Comparison of ENCODE assay signal across 22 cellular contexts in the genomic region with DNA sequence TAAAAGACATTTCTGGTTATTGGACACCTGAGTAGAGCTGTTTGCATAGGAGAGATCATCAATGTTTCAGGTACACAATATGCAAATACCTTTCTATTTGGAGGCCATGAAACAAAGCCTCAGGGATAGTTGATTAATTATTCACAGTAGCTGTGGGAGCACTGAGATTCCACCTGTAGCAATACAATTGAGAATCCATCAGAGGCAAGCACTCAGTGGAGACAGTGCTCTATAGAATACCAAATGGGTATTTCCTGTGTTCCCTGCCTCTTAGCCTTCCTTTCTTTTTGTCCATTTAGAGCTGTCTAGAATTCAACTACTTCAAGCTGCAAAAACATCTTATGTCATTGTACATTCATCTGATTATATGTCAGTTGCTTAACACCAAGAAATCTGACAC.
DNase-seq lines count a peak whose midpoint lies in the region; ATAC-seq lines count a peak whose summit lies in the region.
"Had no signal": no experiment of that assay in that cellular context is flagged by ENCODE, and none has a peak within 500 bp of the region (broad histone marks: within the 10 kb centered on the region; RNA-seq: fewer than 3 reads in every experiment).

No MANE protein-coding gene starts in this region.

- no peak overlapping the region for H2BK5ac ChIP-seq in mesenchymal stem cell (ENCODE audit: low read depth, low read length, poor library complexity, severe bottlenecking)

- no peak overlapping the region for H3K23ac ChIP-seq in mesenchymal stem cell (ENCODE audit: low read length in 2 of 2)

- H3K36me3 ChIP-seq in mesenchymal stem cell (ENCODE audit: control insufficient read depth in 1 of 2, insufficient read depth in 2 of 2, low read depth in 1 of 2, low read length in 2 of 2) = no peaks in the 10 kb centered on the region
- no peaks in the 10 kb centered on the region for H3K36me3 ChIP-seq in MG63
- H3K36me3 ChIP-seq: SJSA1 had no signal

- no peak overlapping the region for H2BK12ac ChIP-seq in mesenchymal stem cell (ENCODE audit: low read length in 2 of 2)

- H2BK120ac ChIP-seq in mesenchymal stem cell (ENCODE audit: low read depth, low read length) = no peak overlapping the region

- DNase-seq in NCI-H146 (lab: John Stamatoyannopoulos, UW) = peak; percentile 15
- DNase-seq in NCI-H146 treated with DMSO at 0.1 percent for 48 hours (lab: John Stamatoyannopoulos, UW; ENCODE audit: unreplicated experiment) = no peak
- peak; percentile 82 for DNase-seq in NCI-H69 (lab: John Stamatoyannopoulos, UW)
- no peak for DNase-seq in mesenchymal stem cell
- no peak for DNase-seq in EL
- DNase-seq in MG63 = no peak
- DNase-seq: DMS153; IMR-90; KG1; MM.1S; NCI-H1417 treated with DMSO at 0.1 percent for 48 hours; NCI-H2029; NCI-H2171; NCI-H226; NCI-H510A; NCI-H774; NK-92 treated with Interleukin-12 subunit alpha and Interleukin-12 subunit beta, amount 100 ng/mL, for 24 hours; PC-3; T-cell had no signal

- H3K27ac ChIP-seq in mesenchymal stem cell (ENCODE audit: low read length, poor library complexity, severe bottlenecking) = peak overlapping the region; percentile 24
- H3K27ac ChIP-seq: SJSA1 had no signal

- H3K4ac ChIP-seq in mesenchymal stem cell (ENCODE audit: low read depth in 1 of 2, low read length in 2 of 2) = no peak overlapping the region

- no peak overlapping the region for H4K91ac ChIP-seq in mesenchymal stem cell (ENCODE audit: low read length)

- H3K27me3 ChIP-seq in mesenchymal stem cell (ENCODE audit: control insufficient read depth in 1 of 2, insufficient read depth in 1 of 2, low read length in 2 of 2) (no peaks in the 10 kb centered on the region), MG63 (no peaks in the 10 kb centered on the region)
- H3K27me3 ChIP-seq: SJSA1 had no signal

- no peak overlapping the region for H4K8ac ChIP-seq in mesenchymal stem cell (ENCODE audit: low read length)

- no peak overlapping the region for H2BK15ac ChIP-seq in mesenchymal stem cell (ENCODE audit: low read depth, poor library complexity, severe bottlenecking)

- H3K9ac ChIP-seq in mesenchymal stem cell (ENCODE audit: low read length) = no peak overlapping the region

- H3K79me1 ChIP-seq in mesenchymal stem cell (replicated peaks; ENCODE audit: low read length, poor library complexity, severe bottlenecking) = no peaks in the 10 kb centered on the region

- no peak overlapping the region for H3K18ac ChIP-seq in mesenchymal stem cell (ENCODE audit: low read depth in 1 of 2, low read length in 2 of 2)

- no peak overlapping the region for H3K4me3 ChIP-seq in mesenchymal stem cell (ENCODE audit: insufficient read depth in 1 of 2, low read depth in 1 of 2, low read length in 2 of 2)
- no peak overlapping the region for H3K4me3 ChIP-seq in MG63
- H3K4me3 ChIP-seq: SJSA1 had no signal

- H3K4me2 ChIP-seq in mesenchymal stem cell (ENCODE audit: low read length, poor library complexity, severe bottlenecking) = no peak overlapping the region

- peaks cover 1% of the 10 kb centered on the region for H3K4me1 ChIP-seq in mesenchymal stem cell (ENCODE audit: control insufficient read depth, insufficient read depth, low read depth, low read length)
- H3K4me1 ChIP-seq: SJSA1 had no signal

- H2AK5ac ChIP-seq in mesenchymal stem cell (ENCODE audit: low read length, severe bottlenecking) = no peak overlapping the region

- H2AFZ ChIP-seq in mesenchymal stem cell (ENCODE audit: low read depth, low read length) = no peak overlapping the region

- H3K9me3 ChIP-seq in mesenchymal stem cell (ENCODE audit: control insufficient read depth, low read length) (no peaks in the 10 kb centered on the region), MG63 (no peaks in the 10 kb centered on the region)
- H3K9me3 ChIP-seq: SJSA1 had no signal

- H3K14ac ChIP-seq in mesenchymal stem cell (ENCODE audit: low read length in 2 of 2) = no peak overlapping the region

- ATAC-seq in HG02884 (IDR thresholded peaks at IDR 0.05; ENCODE audit: unreplicated experiment) = no peak
- ATAC-seq: HCT116, PC-3, T-cell had no signal

Comparison
In these comparisons a context has a peak if more than half of its experiments do, and no peak if none do; other contexts are left out.
1. DNase-seq: peak in NCI-H146 (single experiment) and NCI-H69 (single experiment); none in NCI-H146 treated with DMSO at 0.1 percent for 48 hours (single experiment), mesenchymal stem cell (single experiment), EL (single experiment) and MG63 (single experiment).